ENCODE assay signal across 14 cellular contexts in the genomic region with DNA sequence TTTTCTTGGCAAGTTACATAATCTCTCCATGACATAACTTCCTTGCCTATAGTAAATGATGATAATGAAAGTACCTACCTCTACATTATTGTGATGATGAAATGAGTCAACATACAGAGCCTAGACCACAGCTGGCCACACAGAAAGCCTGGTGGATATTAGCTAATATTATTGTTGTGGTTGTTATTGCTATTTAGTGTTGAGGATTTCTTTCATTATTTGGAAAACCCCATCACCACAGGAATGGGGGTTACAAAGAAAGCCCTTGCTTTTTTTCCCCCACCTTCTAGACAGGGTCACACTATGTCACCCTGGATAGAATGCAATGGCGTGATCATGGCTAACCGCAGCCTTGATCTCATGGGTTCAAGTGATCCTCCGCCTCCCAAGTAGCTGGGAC.
DNase-seq lines count a peak whose midpoint lies in the region; ATAC-seq and TF ChIP-seq lines count a peak whose summit lies in the region.
"Had no signal": no experiment of that assay in that cellular context is flagged by ENCODE, and none has a peak within 500 bp of the region (broad histone marks: within the 10 kb centered on the region; RNA-seq: fewer than 3 reads in every experiment).

No MANE protein-coding gene starts in this region.

- peak; percentile 43 for DNase-seq in GM13977 (ENCODE audit: low spot score)
- DNase-seq in astrocyte of the cerebellum (ENCODE audit: low read depth) = peak; percentile 57
- no peak for DNase-seq in NCI-H2107 treated with DMSO at 0.1 percent for 48 hours (lab: John Stamatoyannopoulos, UW; ENCODE audit: unreplicated experiment)
- no peak for DNase-seq in DMS79 treated with DMSO at 0.1 percent for 48 hours (lab: John Stamatoyannopoulos, UW)
- DNase-seq: activated CD4-positive, alpha-beta T cell treated with anti-CD3 and anti-CD28 coated beads, Interleukin-2, amount 10 ng/mL, durations not matched to agents 24 days and 14 days; DMS 273 treated with DMSO at 0.1 percent for 48 hours; glutamatergic neuron; NCI-H226; PC-3; right lobe of liver had no signal

- H3K4me3 ChIP-seq in astrocyte of the cerebellum (ENCODE audit: low read depth, low read length) = no peak overlapping the region
- H3K4me3 ChIP-seq: right lobe of liver had no signal

- TF ChIP-seq CTCF in GM13977 (IDR thresholded peaks at IDR 0.05; ENCODE audit: extremely low read depth, insufficient read depth, missing control alignments) = no peak
- no peak for TF ChIP-seq CTCF in astrocyte of the cerebellum (IDR thresholded peaks at IDR 0.05; ENCODE audit: low read depth, low read length, missing control alignments)

- ATAC-seq in GM19452 (IDR thresholded peaks at IDR 0.05; ENCODE audit: unreplicated experiment) = peak; percentile 62
- peak; percentile 70 for ATAC-seq in HG02973 (IDR thresholded peaks at IDR 0.05; ENCODE audit: unreplicated experiment)
- ATAC-seq in GM21825 (IDR thresholded peaks at IDR 0.05; ENCODE audit: unreplicated experiment) = no peak
- ATAC-seq in GM21528 (IDR thresholded peaks at IDR 0.05; ENCODE audit: low FRiP score, unreplicated experiment) = no peak
- ATAC-seq: PC-3, right lobe of liver had no signal

- in situ Hi-C loops in GM13977 (cut with MboI; ENCODE audit: low pct_unique_long_range_greater_than_20kb, low sequenced_read_pairs, unreplicated experiment) = loop anchor here (5.0 to 10.0 kb wide), 2 partner anchors 42 to 395 kb away; no protein-coding TSS in a partner anchor
- in situ Hi-C loops in astrocyte of the cerebellum (cut with HindIII; ENCODE audit: low sequenced_read_pairs) = loop anchor here (10.0 to 25.0 kb wide), 2 partner anchors 113 to 405 kb away; a partner anchor contains a TSS

Comparison
In these comparisons a context has a peak if more than half of its experiments do, and no peak if none do; other contexts are left out.
1. DNase-seq: peak in GM13977 (single experiment) and astrocyte of the cerebellum (single experiment); none in NCI-H2107 treated with DMSO at 0.1 percent for 48 hours (single experiment) and DMS79 treated with DMSO at 0.1 percent for 48 hours (single experiment).
2. ATAC-seq: peak in GM19452 (single experiment) and HG02973 (single experiment); none in GM21825 (single experiment) and GM21528 (single experiment).